In genomic region chr18:12948055-12948804, GRCh38 we compare ENCODE assay signal across 1 cellular context.
A peak's percentile ranks its signal among the peaks of the same experiment; 100 is the strongest.
TF ChIP-seq lines count a peak whose summit lies in the region.

No MANE protein-coding gene starts in this region.

TF ChIP-seq in HepG2, 621 proteins besides CTCF, POLR2A, EP300 and RAD21 (continued from another document and continues in another):
- no peak for TF ChIP-seq NBN (conservative IDR thresholded peaks at IDR 0.05)
- no peak; the same call in 1 of the 2 replicates for TF ChIP-seq HNRNPUL1 (IDR thresholded peaks at IDR 0.05; ENCODE audit: low read depth, low read length)
- TF ChIP-seq SOX5 (CRISPR knock-in tag; IDR thresholded peaks at IDR 0.05; ENCODE audit: borderline replicate concordance): no peak
- TF ChIP-seq ZC3H13 (CRISPR knock-in tag; IDR thresholded peaks at IDR 0.05): peak; percentile 94
- no peak for TF ChIP-seq ZNF260 (CRISPR knock-in tag; IDR thresholded peaks at IDR 0.05; ENCODE audit: borderline replicate concordance, low read depth)
- peak; percentile 96 for TF ChIP-seq ZNF761 (CRISPR knock-in tag; conservative IDR thresholded peaks at IDR 0.05)
- TF ChIP-seq POLR2AphosphoS5 (IDR thresholded peaks at IDR 0.05; ENCODE audit: low read depth, low read length): peak; percentile 68
- TF ChIP-seq BORCS8-MEF2B (CRISPR knock-in tag; IDR thresholded peaks at IDR 0.05): peak; percentile 96
- TF ChIP-seq NR2C2 (CRISPR knock-in tag; IDR thresholded peaks at IDR 0.05; ENCODE audit: borderline replicate concordance): peak; percentile 93
- TF ChIP-seq, protein P1, sequence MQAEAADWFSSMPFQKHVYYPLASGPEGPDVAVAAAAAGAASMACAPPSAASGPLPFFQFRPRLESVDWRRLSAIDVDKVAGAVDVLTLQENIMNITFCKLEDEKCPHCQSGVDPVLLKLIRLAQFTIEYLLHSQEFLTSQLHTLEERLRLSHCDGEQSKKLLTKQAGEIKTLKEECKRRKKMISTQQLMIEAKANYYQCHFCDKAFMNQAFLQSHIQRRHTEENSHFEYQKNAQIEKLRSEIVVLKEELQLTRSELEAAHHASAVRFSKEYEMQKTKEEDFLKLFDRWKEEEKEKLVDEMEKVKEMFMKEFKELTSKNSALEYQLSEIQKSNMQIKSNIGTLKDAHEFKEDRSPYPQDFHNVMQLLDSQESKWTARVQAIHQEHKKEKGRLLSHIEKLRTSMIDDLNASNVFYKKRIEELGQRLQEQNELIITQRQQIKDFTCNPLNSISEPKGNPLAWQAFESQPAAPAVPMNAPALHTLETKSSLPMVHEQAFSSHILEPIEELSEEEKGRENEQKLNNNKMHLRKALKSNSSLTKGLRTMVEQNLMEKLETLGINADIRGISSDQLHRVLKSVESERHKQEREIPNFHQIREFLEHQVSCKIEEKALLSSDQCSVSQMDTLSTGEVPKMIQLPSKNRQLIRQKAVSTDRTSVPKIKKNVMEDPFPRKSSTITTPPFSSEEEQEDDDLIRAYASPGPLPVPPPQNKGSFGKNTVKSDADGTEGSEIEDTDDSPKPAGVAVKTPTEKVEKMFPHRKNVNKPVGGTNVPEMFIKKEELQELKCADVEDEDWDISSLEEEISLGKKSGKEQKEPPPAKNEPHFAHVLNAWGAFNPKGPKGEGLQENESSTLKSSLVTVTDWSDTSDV (CRISPR knock-in tag; IDR thresholded peaks at IDR 0.05): peak; percentile 90; the same call in 1 of the 2 replicates
- TF ChIP-seq ZNF768 (CRISPR knock-in tag; IDR thresholded peaks at IDR 0.05): peak; percentile 48
- TF ChIP-seq ZNF749 (CRISPR knock-in tag; IDR thresholded peaks at IDR 0.05; ENCODE audit: borderline replicate concordance): peak; percentile 98
- TF ChIP-seq ZFP91 (CRISPR knock-in tag; IDR thresholded peaks at IDR 0.05; ENCODE audit: borderline replicate concordance): peak; percentile 52
- TF ChIP-seq, protein P2, sequence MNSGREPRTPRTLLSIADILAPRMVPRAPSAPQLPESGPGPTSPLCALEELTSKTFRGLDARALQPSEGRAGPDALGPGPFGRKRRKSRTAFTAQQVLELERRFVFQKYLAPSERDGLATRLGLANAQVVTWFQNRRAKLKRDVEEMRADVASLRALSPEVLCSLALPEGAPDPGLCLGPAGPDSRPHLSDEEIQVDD (CRISPR knock-in tag; IDR thresholded peaks at IDR 0.05; ENCODE audit: borderline replicate concordance): peak; percentile 91; the same call in 1 of the 2 replicates
- no peak for TF ChIP-seq ATF7 (IDR thresholded peaks at IDR 0.05)
- TF ChIP-seq ATF7 (CRISPR knock-in tag; IDR thresholded peaks at IDR 0.05): no peak; the same call in 1 of the 2 replicates
- peak; percentile 72; the same call in 1 of the 2 replicates for TF ChIP-seq ZNF83 (CRISPR knock-in tag; IDR thresholded peaks at IDR 0.05; ENCODE audit: borderline replicate concordance)
- no peak for TF ChIP-seq TBP (CRISPR knock-in tag; IDR thresholded peaks at IDR 0.05)
- TF ChIP-seq ZKSCAN1 (IDR thresholded peaks at IDR 0.05; ENCODE audit: low read length): no peak
- TF ChIP-seq ZSCAN29 (CRISPR knock-in tag; conservative IDR thresholded peaks at IDR 0.05): no peak
- no peak for TF ChIP-seq CCAR2 (optimal IDR thresholded peaks at IDR 0.05; ENCODE audit: low read depth, low read length)
- peak; percentile 72 for TF ChIP-seq ZNF557 (CRISPR knock-in tag; IDR thresholded peaks at IDR 0.05)
- TF ChIP-seq TOPORS (CRISPR knock-in tag; IDR thresholded peaks at IDR 0.05): peak; percentile 99
- no peak for TF ChIP-seq HNRNPH1 (optimal IDR thresholded peaks at IDR 0.05; ENCODE audit: low read depth, low read length)
- TF ChIP-seq E2F1 (CRISPR knock-in tag; IDR thresholded peaks at IDR 0.05): peak; percentile 91
- TF ChIP-seq, protein P3, sequence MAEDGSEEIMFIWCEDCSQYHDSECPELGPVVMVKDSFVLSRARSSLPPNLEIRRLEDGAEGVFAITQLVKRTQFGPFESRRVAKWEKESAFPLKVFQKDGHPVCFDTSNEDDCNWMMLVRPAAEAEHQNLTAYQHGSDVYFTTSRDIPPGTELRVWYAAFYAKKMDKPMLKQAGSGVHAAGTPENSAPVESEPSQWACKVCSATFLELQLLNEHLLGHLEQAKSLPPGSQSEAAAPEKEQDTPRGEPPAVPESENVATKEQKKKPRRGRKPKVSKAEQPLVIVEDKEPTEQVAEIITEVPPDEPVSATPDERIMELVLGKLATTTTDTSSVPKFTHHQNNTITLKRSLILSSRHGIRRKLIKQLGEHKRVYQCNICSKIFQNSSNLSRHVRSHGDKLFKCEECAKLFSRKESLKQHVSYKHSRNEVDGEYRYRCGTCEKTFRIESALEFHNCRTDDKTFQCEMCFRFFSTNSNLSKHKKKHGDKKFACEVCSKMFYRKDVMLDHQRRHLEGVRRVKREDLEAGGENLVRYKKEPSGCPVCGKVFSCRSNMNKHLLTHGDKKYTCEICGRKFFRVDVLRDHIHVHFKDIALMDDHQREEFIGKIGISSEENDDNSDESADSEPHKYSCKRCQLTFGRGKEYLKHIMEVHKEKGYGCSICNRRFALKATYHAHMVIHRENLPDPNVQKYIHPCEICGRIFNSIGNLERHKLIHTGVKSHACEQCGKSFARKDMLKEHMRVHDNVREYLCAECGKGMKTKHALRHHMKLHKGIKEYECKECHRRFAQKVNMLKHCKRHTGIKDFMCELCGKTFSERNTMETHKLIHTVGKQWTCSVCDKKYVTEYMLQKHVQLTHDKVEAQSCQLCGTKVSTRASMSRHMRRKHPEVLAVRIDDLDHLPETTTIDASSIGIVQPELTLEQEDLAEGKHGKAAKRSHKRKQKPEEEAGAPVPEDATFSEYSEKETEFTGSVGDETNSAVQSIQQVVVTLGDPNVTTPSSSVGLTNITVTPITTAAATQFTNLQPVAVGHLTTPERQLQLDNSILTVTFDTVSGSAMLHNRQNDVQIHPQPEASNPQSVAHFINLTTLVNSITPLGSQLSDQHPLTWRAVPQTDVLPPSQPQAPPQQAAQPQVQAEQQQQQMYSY (CRISPR knock-in tag; IDR thresholded peaks at IDR 0.05): peak; percentile 61; the same call in 1 of the 2 replicates
- peak; percentile 83; the same call in 1 of the 2 replicates for TF ChIP-seq ZBTB34 (CRISPR knock-in tag; IDR thresholded peaks at IDR 0.05)
- TF ChIP-seq SIX4 (CRISPR knock-in tag; IDR thresholded peaks at IDR 0.05): peak; percentile 42; the same call in 1 of the 2 replicates
- peak; percentile 60; the same call in 1 of the 2 replicates for TF ChIP-seq ZNF710 (CRISPR knock-in tag; IDR thresholded peaks at IDR 0.05; ENCODE audit: borderline replicate concordance)
- TF ChIP-seq SOX13 (IDR thresholded peaks at IDR 0.05): no peak
- TF ChIP-seq SOX13 (CRISPR knock-in tag; conservative IDR thresholded peaks at IDR 0.05 in 1 of 2, IDR thresholded peaks at IDR 0.05 in 1 of 2): peak in 1 of 2 experiments; percentile 30; a peak in 1 of 4 replicates
- TF ChIP-seq MAF1 (CRISPR knock-in tag; IDR thresholded peaks at IDR 0.05; ENCODE audit: borderline replicate concordance): no peak; the same call in 1 of the 2 replicates
- peak; percentile 82; the same call in 1 of the 2 replicates for TF ChIP-seq AKAP8 (CRISPR knock-in tag; IDR thresholded peaks at IDR 0.05)
- no peak; the same call in 1 of the 2 replicates for TF ChIP-seq SETDB1 (CRISPR knock-in tag; IDR thresholded peaks at IDR 0.05; ENCODE audit: borderline replicate concordance)
- TF ChIP-seq AGO1 (IDR thresholded peaks at IDR 0.05; ENCODE audit: low read depth, low read length, poor library complexity, severe bottlenecking): no peak
- TF ChIP-seq BCLAF1 (IDR thresholded peaks at IDR 0.05): no peak
